In genomic region chr11:131246589-131247164, GRCh38 we compare ENCODE assay signal across 9 cellular contexts.
DNase-seq lines count a peak whose midpoint lies in the region; ATAC-seq, FAIRE-seq and TF ChIP-seq lines count a peak whose summit lies in the region.
"Had no signal": no experiment of that assay in that cellular context is flagged by ENCODE, and none has a peak within 500 bp of the region (broad histone marks: within the 10 kb centered on the region; RNA-seq: fewer than 3 reads in every experiment).

No MANE protein-coding gene starts in this region.

- no peak overlapping the region for H3K4me3 ChIP-seq in fibroblast of the aortic adventitia (ENCODE audit: low read depth, low read length)
- no peak overlapping the region for H3K4me3 ChIP-seq in pancreas

- intact Hi-C loops in pancreas (cut with DNase I), result no loop called here

- FAIRE-seq in pancreas (lab: Jason Lieb, UNC), result no peak

- H3K36me3 ChIP-seq in pancreas, result no peaks in the 10 kb centered on the region

- peaks cover 0 to 12% (median 3%) of the 10 kb centered on the region in 4 donors for H3K27me3 ChIP-seq in pancreas

- ATAC-seq in pancreas, result peak; percentile 58 to 96 (median 85)
- ATAC-seq in HG03460 (IDR thresholded peaks at IDR 0.05; ENCODE audit: unreplicated experiment), result no peak

- 11 to 12% methylated on average over 17 of the region's 17 CpGs for WGBS in pancreas, 2 donors

- no peaks in the 10 kb centered on the region for H3K9me3 ChIP-seq in pancreas

- DNase-seq in GM20000 (ENCODE audit: low spot score) (no peak), NCI-H526 treated with DMSO at 0.1 percent for 48 hours (lab: John Stamatoyannopoulos, UW) (peak; percentile 76), fibroblast of the aortic adventitia (ENCODE audit: low read depth) (no peak), pancreas (peak; percentile 15 to 79 (median 41)), DMS114 treated with DMSO at 0.1 percent for 48 hours (lab: John Stamatoyannopoulos, UW; ENCODE audit: unreplicated experiment) (no peak), glomerular visceral epithelial cell (ENCODE audit: extremely low spot score) (no peak), SKM-1 (lab: John Stamatoyannopoulos, UW; ENCODE audit: unreplicated experiment) (no peak)

- TF ChIP-seq CTCF in GM20000 (IDR thresholded peaks at IDR 0.05; ENCODE audit: extremely low read depth, missing control alignments), result peak; percentile 29
- peak; percentile 25 for TF ChIP-seq CTCF in fibroblast of the aortic adventitia (IDR thresholded peaks at IDR 0.05; ENCODE audit: insufficient read depth, low read length)
- TF ChIP-seq CTCF in pancreas (IDR thresholded peaks at IDR 0.05), result peak; percentile 38 to 51 (median 45)

- H3K27ac ChIP-seq in pancreas, result no peak overlapping the region
- H3K27ac ChIP-seq: parathyroid adenoma had no signal

- H3K4me1 ChIP-seq in pancreas, result no peaks in the 10 kb centered on the region
- H3K4me1 ChIP-seq: parathyroid adenoma had no signal

Comparison
In these comparisons a context has a peak if more than half of its experiments do, and no peak if none do; other contexts are left out.
1. DNase-seq: peak in NCI-H526 treated with DMSO at 0.1 percent for 48 hours (single experiment) and pancreas (6 of 6); none in GM20000 (single experiment), fibroblast of the aortic adventitia (single experiment), DMS114 treated with DMSO at 0.1 percent for 48 hours (single experiment), glomerular visceral epithelial cell (single experiment) and SKM-1 (single experiment).
2. Peak in every context shown above with its lines, with median percentiles within 50 percentile points of each other: CTCF ChIP-seq.